33 cellular contexts compared by ENCODE assay signal in the genomic region with DNA sequence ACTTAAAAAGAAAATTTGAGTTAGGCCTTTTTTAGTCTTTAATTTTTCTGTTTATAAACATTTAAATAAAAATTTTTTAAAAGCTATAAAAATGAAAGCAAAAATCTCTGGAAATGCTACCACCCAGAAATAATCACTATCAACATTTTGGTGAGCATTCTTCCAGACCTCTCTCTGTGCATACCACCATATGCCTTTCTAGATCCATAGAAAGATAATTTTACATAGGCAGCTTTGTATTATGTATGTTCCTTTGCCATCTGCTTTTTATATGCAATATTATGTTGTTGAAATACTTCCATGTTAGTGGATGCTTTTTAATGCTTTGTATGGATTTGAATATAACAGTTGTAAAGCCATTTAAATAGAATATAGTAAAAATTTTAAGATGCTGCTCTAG.
"Had no signal": no experiment of that assay in that cellular context is flagged by ENCODE, and none has a peak within 500 bp of the region (broad histone marks: within the 10 kb centered on the region; RNA-seq: fewer than 3 reads in every experiment).

No MANE protein-coding gene starts in this region.

- H3K36me3 ChIP-seq: adrenal gland, ascending aorta, brain microvascular endothelial cell, breast epithelium, cardiac muscle cell had no signal

- H3K27me3 ChIP-seq: adrenal gland, ascending aorta, body of pancreas, brain microvascular endothelial cell, breast epithelium had no signal

- FAIRE-seq: astrocyte, bronchial epithelial cell had no signal

- DNase-seq: activated effector memory CD4-positive, alpha-beta T cell treated with anti-CD3 and anti-CD28 coated beads, Interleukin-2, amount 50 U/mL, for 16 hours; activated effector memory CD4-positive, alpha-beta T cell treated with Interleukin-2 at 50 U/mL for 16 hours; activated gamma-delta T cell; activated gamma-delta T cell treated with Interleukin-2 at 50 U/mL for 16 hours; activated naive CD4-positive, alpha-beta T cell; activated naive CD4-positive, alpha-beta T cell treated with anti-CD3 and anti-CD28 coated beads for 36 hours; activated naive CD4-positive, alpha-beta T cell treated with anti-CD3 and anti-CD28 coated beads, Interleukin-2, amount 10 ng/mL, durations not matched to agents 7 days and 5 days; activated naive CD4-positive, alpha-beta T cell treated with anti-CD3 and anti-CD28 coated beads, Interleukin-2, amount 50 U/mL, for 16 hours; activated naive CD4-positive, alpha-beta T cell treated with Interleukin-2 at 50 U/mL for 16 hours; activated naive CD8-positive, alpha-beta T cell treated with anti-CD3 and anti-CD28 coated beads for 36 hours; activated naive CD8-positive, alpha-beta T cell treated with anti-CD3 and anti-CD28 coated beads, Interleukin-2, amount 10 ng/mL, durations not matched to agents 7 days and 5 days; activated naive CD8-positive, alpha-beta T cell treated with anti-CD3 and anti-CD28 coated beads, Interleukin-2, amount 50 U/mL, for 24 hours; activated T-cell treated with anti-CD3 and anti-CD28 coated beads, Interleukin-2, amount 50 U/mL, for 24 hours; activated T-cell treated with anti-CD3 and anti-CD28 coated beads, Interleukin-2, amount 50 U/mL, for 4 hours; activated T-cell treated with anti-CD3 and anti-CD28 coated beads, Interleukin-2, amount 50 U/mL, for 48 hours; activated T-cell treated with anti-CD3 and anti-CD28 coated beads, Interleukin-2, amount 50 U/mL, for 72 hours; adrenal gland; amniotic stem cell; amygdala; anterior cingulate cortex; aorta; body of pancreas; brain microvascular endothelial cell; caudate nucleus; central memory CD4-positive, alpha-beta T cell; cerebellar nuclear complex had no signal

- ATAC-seq: activated naive CD4-positive, alpha-beta T cell treated with anti-CD3 and anti-CD28 coated beads, Interleukin-2, amount 50 U/mL, for 72 hours; activated naive CD8-positive, alpha-beta T cell treated with anti-CD3 and anti-CD28 coated beads, Interleukin-2, amount 50 U/mL, for 24 hours; activated T-cell treated with anti-CD3 and anti-CD28 coated beads, Interleukin-2, amount 50 U/mL, for 4 hours; activated T-cell treated with anti-CD3 and anti-CD28 coated beads, Interleukin-2, amount 50 U/mL, for 72 hours; activated T-helper 17 cell treated with anti-CD3 and anti-CD28 coated beads, Interleukin-2, amount 50 U/mL, for 72 hours; body of pancreas had no signal

- H3K4me1 ChIP-seq: adrenal gland, ascending aorta, body of pancreas, breast epithelium had no signal

- H3K4me3 ChIP-seq: adrenal gland, ascending aorta, body of pancreas, breast epithelium, cardiac muscle cell had no signal

- H3K9me3 ChIP-seq: adrenal gland, ascending aorta, body of pancreas, breast epithelium had no signal

- H3K27ac ChIP-seq: adrenal gland, ascending aorta, body of pancreas, brain microvascular endothelial cell, breast epithelium, cardiac muscle cell had no signal
